ENCODE assay signal across 9 cellular contexts in the genomic region with DNA sequence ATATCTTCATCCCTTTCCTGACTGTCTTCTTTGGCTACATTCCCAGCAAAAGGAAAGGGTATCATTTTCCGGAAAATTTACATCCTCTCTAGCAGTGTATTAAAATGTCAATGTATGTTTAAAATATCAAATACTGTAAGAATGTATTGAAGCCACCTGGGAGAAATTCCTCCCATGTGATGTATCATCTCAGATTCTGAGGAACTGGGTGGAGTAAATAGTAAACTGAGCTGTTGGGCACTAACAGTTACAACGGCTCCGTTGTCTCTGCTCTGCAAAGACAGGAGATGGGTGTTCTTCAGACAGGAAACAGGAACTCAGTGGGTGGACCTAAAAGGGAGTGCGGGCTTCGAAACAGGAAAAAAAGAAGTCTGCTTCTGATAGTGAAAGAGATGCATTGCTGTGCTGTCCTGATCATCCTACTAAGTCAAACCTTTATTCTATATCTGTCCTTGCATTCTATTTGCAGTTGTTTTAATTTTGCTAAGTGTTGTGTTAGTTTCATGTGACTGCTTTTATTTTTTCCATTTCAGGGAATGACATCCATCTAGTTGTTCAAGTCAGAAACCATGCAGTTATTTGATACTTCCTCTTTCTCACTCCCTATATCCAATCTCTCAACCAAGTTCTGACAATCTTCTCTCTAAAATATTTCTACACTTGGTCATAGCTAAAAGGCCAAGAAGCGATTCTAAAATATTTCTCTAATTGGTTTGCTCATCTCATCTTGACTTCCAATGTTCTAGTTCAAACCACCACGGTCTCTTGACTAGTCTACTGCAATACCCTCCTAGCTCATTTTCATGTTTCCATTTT. TPM values are rescaled to one million over a fixed set of nuclear protein-coding genes. Genes with fewer than 3 reads are reported as not detected.
DNase-seq lines count a peak whose midpoint lies in the region; ATAC-seq lines count a peak whose summit lies in the region.
"Had no signal": no experiment of that assay in that cellular context is flagged by ENCODE, and none has a peak within 500 bp of the region (broad histone marks: within the 10 kb centered on the region; RNA-seq: fewer than 3 reads in every experiment).

No MANE protein-coding gene starts in this region.

- DNase-seq in RPMI7951 (ENCODE audit: low read depth), result peak; percentile 79
- DNase-seq in fibroblast of gingiva (ENCODE audit: low read depth), result peak; percentile 80
- no peak for DNase-seq in DMS 273 (lab: John Stamatoyannopoulos, UW; ENCODE audit: unreplicated experiment)
- no peak for DNase-seq in DMS53 treated with DMSO at 0.1 percent for 48 hours (lab: John Stamatoyannopoulos, UW; ENCODE audit: unreplicated experiment)

- peak; percentile 43 for ATAC-seq in GM18868 (IDR thresholded peaks at IDR 0.05; ENCODE audit: unreplicated experiment)
- peak; percentile 43 for ATAC-seq in HG02798 (IDR thresholded peaks at IDR 0.05; ENCODE audit: poor library complexity, unreplicated experiment)
- no peak for ATAC-seq in HG02840 (IDR thresholded peaks at IDR 0.05; ENCODE audit: low FRiP score, unreplicated experiment)
- no peak for ATAC-seq in HG03457 (IDR thresholded peaks at IDR 0.05; ENCODE audit: unreplicated experiment)

RNA-seq across cellular contexts. Expression of gene DOK1, which starts 19.4 kb away (rescaled TPM):
- total RNA-seq in RPMI7951 (2014; rRNA removed; shearing (Covaris generic)), result 1.8 and 3.1 TPM in 2 replicates

RNA-seq across cellular contexts. Expression of gene LOXL3, which starts 20.2 kb away (rescaled TPM):
- 93.6 and 108 TPM in 2 replicates for total RNA-seq in RPMI7951 (2014; rRNA removed; shearing (Covaris generic))

RNA-seq across cellular contexts. Expression of gene HTRA2, which starts 44.2 kb away (rescaled TPM):
- 70.3 and 71.4 TPM in 2 replicates for total RNA-seq in RPMI7951 (2014; rRNA removed; shearing (Covaris generic))

RNA-seq across cellular contexts. Expression of gene AUP1, which starts 44.4 kb away (rescaled TPM):
- 132 and 144 TPM in 2 replicates for total RNA-seq in RPMI7951 (2014; rRNA removed; shearing (Covaris generic))

RNA-seq across cellular contexts. Expression of gene DQX1, which starts 47.9 kb away (rescaled TPM):
- total RNA-seq in RPMI7951 (2014; rRNA removed; shearing (Covaris generic)), result 0.20 and 0.36 TPM in 2 replicates
- total RNA-seq: myocyte had no signal

Comparison
In these comparisons a context has a peak if more than half of its experiments do, and no peak if none do; other contexts are left out.
1. ATAC-seq: peak in GM18868 (single experiment) and HG02798 (single experiment); none in HG02840 (single experiment) and HG03457 (single experiment).
2. DNase-seq: peak in RPMI7951 (single experiment) and fibroblast of gingiva (single experiment); none in DMS 273 (single experiment) and DMS53 treated with DMSO at 0.1 percent for 48 hours (single experiment).